In genomic region chr15:43100971-43101370, GRCh38 we compare ENCODE assay signal across 21 cellular contexts. TPM values are rescaled to one million over a fixed set of nuclear protein-coding genes. Genes with fewer than 3 reads are reported as not detected.
DNase-seq lines count a peak whose midpoint lies in the region; ATAC-seq and TF ChIP-seq lines count a peak whose summit lies in the region.
"Had no signal": no experiment of that assay in that cellular context is flagged by ENCODE, and none has a peak within 500 bp of the region (broad histone marks: within the 10 kb centered on the region; RNA-seq: fewer than 3 reads in every experiment).

No MANE protein-coding gene starts in this region.

- H3K9ac ChIP-seq in mammary epithelial cell (ENCODE audit: insufficient read depth, low read length) (no peak overlapping the region), Karpas-422 (ENCODE audit: low read length) (no peak overlapping the region)

- H3K4me3 ChIP-seq in mammary epithelial cell (replicated peaks in 1 of 3; ENCODE audit: insufficient read depth in 1 of 3, low read depth in 2 of 3, low read length in 3 of 3) (no peak overlapping the region), Karpas-422 (ENCODE audit: low read length) (no peak overlapping the region)
- H3K4me3 ChIP-seq: tibial artery had no signal

- dilution Hi-C loops in mammary epithelial cell (cut with HindIII; ENCODE audit: low sequenced_read_pairs): no loop called here

- H3K4me2 ChIP-seq in mammary epithelial cell (ENCODE audit: insufficient read depth, low read depth, low read length): peak overlapping the region; percentile 74
- no peak overlapping the region for H3K4me2 ChIP-seq in Karpas-422 (ENCODE audit: low read depth, low read length, poor library complexity, severe bottlenecking)

- POLR2A ChIA-PET in naive thymus-derived CD8-positive, alpha-beta T cell (lab: Charles Lee): no interaction called here

- H3K27me3 ChIP-seq in mammary epithelial cell (ENCODE audit: insufficient read depth, low read length): no peaks in the 10 kb centered on the region
- no peaks in the 10 kb centered on the region for H3K27me3 ChIP-seq in Karpas-422 (ENCODE audit: low read length)
- H3K27me3 ChIP-seq: tibial artery had no signal

- H3K4me1 Mint-ChIP-seq in activated naive CD4-positive, alpha-beta T cell treated with anti-CD3 and anti-CD28 coated beads for 36 hours (ENCODE audit: low read depth): peaks cover 65% of the 10 kb centered on the region
- H3K4me1 Mint-ChIP-seq in naive thymus-derived CD8-positive, alpha-beta T cell: peaks cover 49 to 84% (median 82%) of the 10 kb centered on the region in 4 donors

- no TSS peak for BruUV-seq in mammary epithelial cell (replicated peaks; lab: Mats Ljungman, UMichigan)

- TF ChIP-seq CTCF in mammary epithelial cell (conservative IDR thresholded peaks at IDR 0.05 in 1 of 2, IDR thresholded peaks at IDR 0.05 in 1 of 2; ENCODE audit: extremely low read depth in 1 of 2, insufficient read depth in 1 of 2, low read depth in 1 of 2, low read length in 2 of 2): no peak

- H4K20me1 ChIP-seq in mammary epithelial cell (ENCODE audit: insufficient read depth, low read length) (no peaks in the 10 kb centered on the region), Karpas-422 (ENCODE audit: insufficient read depth, low read depth, low read length) (no peaks in the 10 kb centered on the region)

- no peaks in the 10 kb centered on the region for H3K9me2 ChIP-seq in Karpas-422 (replicated peaks; ENCODE audit: insufficient read depth, low read length)

- CTCF ChIA-PET in activated naive CD4-positive, alpha-beta T cell treated with anti-CD3 and anti-CD28 coated beads for 36 hours (lab: Charles Lee): interaction anchor here (0.6 kb wide), 1 partner anchor 27 kb away, joined by 3 read pairs; no protein-coding TSS in a partner anchor
- CTCF ChIA-PET in mammary epithelial cell (lab: Charles Lee; ENCODE audit: low non-redundant PET): no interaction called here

- H3K4me1 ChIP-seq in mammary epithelial cell (ENCODE audit: insufficient read depth, low read length) (peaks cover 34% of the 10 kb centered on the region), Karpas-422 (ENCODE audit: low read length) (peaks cover 12% of the 10 kb centered on the region)

- H3K27ac ChIP-seq in mammary epithelial cell (ENCODE audit: insufficient read depth, low read depth, low read length) (peak overlapping the region; percentile 76), Karpas-422 (ENCODE audit: low read length) (no peak overlapping the region)
- H3K27ac ChIP-seq: tibial artery had no signal

- H3K36me3 Mint-ChIP-seq in activated naive CD4-positive, alpha-beta T cell treated with anti-CD3 and anti-CD28 coated beads for 36 hours (ENCODE audit: low read depth): peaks cover 37% of the 10 kb centered on the region
- H3K36me3 Mint-ChIP-seq in naive thymus-derived CD8-positive, alpha-beta T cell: peaks cover 3 to 62% (median 23%) of the 10 kb centered on the region in 3 donors

- H3K4me3 Mint-ChIP-seq in activated naive CD4-positive, alpha-beta T cell treated with anti-CD3 and anti-CD28 coated beads for 36 hours: no peak overlapping the region
- H3K4me3 Mint-ChIP-seq in naive thymus-derived CD8-positive, alpha-beta T cell: peak overlapping the region in 7 of 10 donors; percentile 0 to 65 (median 35)

- peak overlapping the region; percentile 38 for H3K27ac Mint-ChIP-seq in activated naive CD4-positive, alpha-beta T cell treated with anti-CD3 and anti-CD28 coated beads for 36 hours
- H3K27ac Mint-ChIP-seq in naive thymus-derived CD8-positive, alpha-beta T cell: peak overlapping the region in 4 of 10 donors; percentile 37 to 77 (median 45)

- H3K36me3 ChIP-seq in mammary epithelial cell (ENCODE audit: insufficient read depth, low read length) (peaks cover 11% of the 10 kb centered on the region), Karpas-422 (ENCODE audit: insufficient read depth, low read length) (peaks cover 30% of the 10 kb centered on the region; the same call in 1 of the 2 replicates)

- intact Hi-C loops in activated naive CD4-positive, alpha-beta T cell treated with anti-CD3 and anti-CD28 coated beads for 36 hours (cut with micrococcal nuclease): loop anchor here (10.0 kb wide), 2 partner anchors 414 to 526 kb away; partner anchors contain the start of genes MAP1A and STARD9
- intact Hi-C loops in mammary epithelial cell (cut with micrococcal nuclease) (loop anchor here (5.0 to 10.0 kb wide), 2 partner anchors 66 to 184 kb away; no protein-coding TSS in a partner anchor), left cardiac atrium (cut with DNase I) (no loop called here)

- no peak for ATAC-seq in naive thymus-derived CD8-positive, alpha-beta T cell
- ATAC-seq in left cardiac atrium: no peak
- ATAC-seq: left lobe of liver, Right ventricle myocardium inferior had no signal

- in situ Hi-C loops in mammary epithelial cell (cut with MboI; ENCODE audit: low sequenced_read_pairs in 2 of 2): no loop called here

- H2AFZ ChIP-seq in mammary epithelial cell (ENCODE audit: low read depth, low read length) (peak overlapping the region; percentile 45), Karpas-422 (ENCODE audit: low read length) (no peak overlapping the region)

- no peaks in the 10 kb centered on the region for H3K9me3 Mint-ChIP-seq in activated naive CD4-positive, alpha-beta T cell treated with anti-CD3 and anti-CD28 coated beads for 36 hours
- H3K9me3 Mint-ChIP-seq in naive thymus-derived CD8-positive, alpha-beta T cell: no peaks in the 10 kb centered on the region

- peak; percentile 14 for DNase-seq in activated naive CD4-positive, alpha-beta T cell treated with anti-CD3 and anti-CD28 coated beads for 36 hours
- DNase-seq in activated naive CD4-positive, alpha-beta T cell (lab: John Stamatoyannopoulos, UW): no peak
- peak; percentile 14 for DNase-seq in RKO (ENCODE audit: low spot score)
- DNase-seq in mammary epithelial cell: peak; percentile 83
- no peak for DNase-seq in naive thymus-derived CD8-positive, alpha-beta T cell
- no peak for DNase-seq in midbrain (lab: John Stamatoyannopoulos, UW)
- DNase-seq in Karpas-422: no peak
- DNase-seq in left cardiac atrium: no peak
- DNase-seq: ACHN; activated CD4-positive, alpha-beta T cell treated with anti-CD3 and anti-CD28 coated beads, Interleukin-2, amount 50 U/mL, for 4 hours; amygdala; C1 segment of cervical spinal cord; effector CD4-positive, alpha-beta T cell; GDM1; NCI-H69; stimulated activated CD4-positive, alpha-beta T cell treated with anti-CD3 and anti-CD28 coated beads, Interleukin-2, amount 100 ng/mL, for 24 hours; stimulated activated naive CD4-positive, alpha-beta T cell; tibial artery had no signal

- no peaks in the 10 kb centered on the region for H3K27me3 Mint-ChIP-seq in activated naive CD4-positive, alpha-beta T cell treated with anti-CD3 and anti-CD28 coated beads for 36 hours (ENCODE audit: low read depth)
- no peaks in the 10 kb centered on the region for H3K27me3 Mint-ChIP-seq in naive thymus-derived CD8-positive, alpha-beta T cell
- H3K27me3 Mint-ChIP-seq: progenitor cell of endocrine pancreas had no signal

- H3K79me2 ChIP-seq in mammary epithelial cell (ENCODE audit: insufficient read depth, low read length) (peaks cover 90% of the 10 kb centered on the region), Karpas-422 (ENCODE audit: low read length) (peaks cover 98% of the 10 kb centered on the region)

- H3K9me3 ChIP-seq in mammary epithelial cell (replicated peaks; ENCODE audit: insufficient read depth, low read length): no peaks in the 10 kb centered on the region
- H3K9me3 ChIP-seq in Karpas-422 (ENCODE audit: low read length): no peaks in the 10 kb centered on the region
- H3K9me3 ChIP-seq: tibial artery had no signal

RNA-seq across cellular contexts. Expression of gene UBR1, which starts 4.9 kb away (rescaled TPM):
- 10 to 100 TPM; 25.2 to 25.9 TPM for total RNA-seq in activated naive CD4-positive, alpha-beta T cell treated with anti-CD3 and anti-CD28 coated beads for 36 hours
- total RNA-seq in mammary epithelial cell: 10 to 100 TPM; 32.5 to 45.8 TPM
- 9.6 TPM for polyA plus RNA-seq in mammary epithelial cell
- polyA minus RNA-seq in mammary epithelial cell: 25.4 TPM
- total RNA-seq in naive thymus-derived CD8-positive, alpha-beta T cell: 10 to 100 TPM; 48.0 to 52.4 TPM
- 10 to 100 TPM; 16.1 to 20.8 (median 17.2) TPM for polyA plus RNA-seq in naive thymus-derived CD8-positive, alpha-beta T cell
- 25.8 and 56.0 TPM in 2 replicates for total RNA-seq in Karpas-422 (2014; rRNA removed; shearing (Covaris generic); ENCODE audit: low replicate concordance)
- 10 to 100 TPM; 18.0 to 21.5 TPM for total RNA-seq in left cardiac atrium

RNA-seq across cellular contexts. Expression of gene TMEM62, which starts 32.4 kb away (rescaled TPM):
- total RNA-seq in activated naive CD4-positive, alpha-beta T cell treated with anti-CD3 and anti-CD28 coated beads for 36 hours: 1 to 10 TPM; 5.8 to 6.6 TPM
- total RNA-seq in mammary epithelial cell (10 to 100 TPM; 13.3 to 14.8 TPM), left cardiac atrium (10 to 100 TPM; 10.3 to 11.1 TPM)
- polyA plus RNA-seq in mammary epithelial cell: 4.7 TPM
- polyA minus RNA-seq in mammary epithelial cell: 4.8 TPM
- total RNA-seq in naive thymus-derived CD8-positive, alpha-beta T cell: 10 to 100 TPM; 16.7 to 17.3 TPM
- 1 to 10 TPM; 1.6 to 5.8 (median 5.4) TPM for polyA plus RNA-seq in naive thymus-derived CD8-positive, alpha-beta T cell
- total RNA-seq in Karpas-422 (2014; rRNA removed; shearing (Covaris generic); ENCODE audit: low replicate concordance): 45.6 and 47.8 TPM in 2 replicates

Comparison
In these comparisons a context has a peak if more than half of its experiments do, and no peak if none do; other contexts are left out.
1. DNase-seq: peak in activated naive CD4-positive, alpha-beta T cell treated with anti-CD3 and anti-CD28 coated beads for 36 hours (single experiment), RKO (single experiment) and mammary epithelial cell (single experiment); none in activated naive CD4-positive, alpha-beta T cell (0 of 4), naive thymus-derived CD8-positive, alpha-beta T cell (0 of 10), midbrain (single experiment), Karpas-422 (single experiment) and left cardiac atrium (single experiment).
2. intact Hi-C loops: an anchor here in activated naive CD4-positive, alpha-beta T cell treated with anti-CD3 and anti-CD28 coated beads for 36 hours (10.0 kb wide) and mammary epithelial cell (5.0 to 10.0 kb wide); none called in left cardiac atrium.